In the genomic region with DNA sequence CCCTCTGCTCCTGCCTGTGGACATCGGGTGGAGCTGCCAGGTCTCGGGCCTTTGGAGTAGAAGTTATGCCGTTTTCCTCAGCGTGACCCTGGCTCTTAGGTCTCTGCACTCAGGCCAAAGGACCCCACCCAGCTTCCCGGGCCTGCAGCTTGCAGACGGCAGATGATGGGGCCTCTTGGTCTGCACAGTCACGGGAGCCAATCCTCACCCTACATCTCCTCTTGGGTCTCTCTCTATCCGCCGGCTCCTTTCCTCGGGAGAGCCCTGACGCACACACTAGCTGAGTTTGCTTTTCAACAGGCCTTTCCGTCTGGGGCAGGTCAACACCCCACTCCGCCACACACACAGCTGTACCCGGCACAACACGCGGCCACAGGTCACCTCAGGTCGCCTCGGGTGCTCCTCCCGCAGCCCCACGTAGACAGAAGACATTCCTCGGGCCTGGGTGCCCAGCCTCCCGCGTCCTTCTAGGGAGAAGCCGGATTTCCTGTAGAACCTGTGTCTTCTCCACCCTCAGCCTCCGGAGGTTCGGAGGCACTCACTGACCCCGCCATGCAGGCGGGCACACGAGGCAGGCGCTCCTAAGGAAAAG, we compare ENCODE assay signal across 28 cellular contexts. TPM values are rescaled to one million over a fixed set of nuclear protein-coding genes. Genes with fewer than 3 reads are reported as not detected.
A peak's percentile ranks its signal among the peaks of the same experiment; 100 is the strongest.
DNase-seq lines count a peak whose midpoint lies in the region; ATAC-seq and TF ChIP-seq lines count a peak whose summit lies in the region.
"Had no signal": no experiment of that assay in that cellular context is flagged by ENCODE, and none has a peak within 500 bp of the region (broad histone marks: within the 10 kb centered on the region; RNA-seq: fewer than 3 reads in every experiment).

No MANE protein-coding gene starts in this region.

- no peak overlapping the region for H3K27ac Mint-ChIP-seq in type B pancreatic cell
- H3K27ac Mint-ChIP-seq: CD14-positive monocyte; CD8-positive, alpha-beta memory T cell; HFFc6; IgD-negative memory B cell had no signal

- H3K4me1 Mint-ChIP-seq in type B pancreatic cell (ENCODE audit: unreplicated experiment): peaks cover 6% of the 10 kb centered on the region
- H3K4me1 Mint-ChIP-seq: IgD-negative memory B cell had no signal

- no peak for ATAC-seq in HG03457 (IDR thresholded peaks at IDR 0.05; ENCODE audit: unreplicated experiment)
- ATAC-seq: PC-3 had no signal

- H3K27ac ChIP-seq in BLaER1: no peak overlapping the region
- H3K27ac ChIP-seq in osteoblast (ENCODE audit: low read depth, low read length): no peak overlapping the region
- H3K27ac ChIP-seq: GM23248, KMS-11 had no signal

- H3K36me3 Mint-ChIP-seq in type B pancreatic cell: no peaks in the 10 kb centered on the region
- H3K36me3 Mint-ChIP-seq: CD14-positive monocyte; CD8-positive, alpha-beta memory T cell; IgD-negative memory B cell had no signal

- H3K27me3 Mint-ChIP-seq in type B pancreatic cell: peaks cover 54% of the 10 kb centered on the region

- no peak overlapping the region for H3K4me3 Mint-ChIP-seq in type B pancreatic cell
- H3K4me3 Mint-ChIP-seq: CD14-positive monocyte; CD8-positive, alpha-beta memory T cell; HFFc6; IgD-negative memory B cell had no signal

- H3K27me3 ChIP-seq in BLaER1 (0 out of 2 replicates have a peak, but pooled peaks cover 6% of the 10 kb centered on the region), osteoblast (ENCODE audit: insufficient read depth, low read length) (peaks cover 8% of the 10 kb centered on the region)

- no peaks in the 10 kb centered on the region for H3K36me3 ChIP-seq in BLaER1
- H3K36me3 ChIP-seq in osteoblast (ENCODE audit: insufficient read depth, low read length): no peaks in the 10 kb centered on the region
- H3K36me3 ChIP-seq: HAP-1 had no signal

- no peak overlapping the region for H3K4me3 ChIP-seq in BLaER1
- no peak overlapping the region for H3K4me3 ChIP-seq in osteoblast (ENCODE audit: insufficient read depth, low read length)
- H3K4me3 ChIP-seq: GM23248, HAP-1 had no signal

- no peak overlapping the region for H2AFZ ChIP-seq in osteoblast (ENCODE audit: low read length)
- H2AFZ ChIP-seq: GM23248 had no signal

- in situ Hi-C loops in G401 (cut with HindIII; ENCODE audit: low sequenced_read_pairs): no loop called here

- H3K4me2 ChIP-seq in BLaER1: peak overlapping the region; percentile 12; the same call in 1 of the 2 replicates
- H3K4me2 ChIP-seq in osteoblast (ENCODE audit: insufficient read depth, low read length): no peak overlapping the region
- H3K4me2 ChIP-seq: KMS-11 had no signal

- DNase-seq in G401 (ENCODE audit: low spot score) (peak; percentile 38), left kidney (ENCODE audit: low read depth, low spot score) (peak; percentile 44), osteoblast (ENCODE audit: insufficient read length, low spot score, missing footprints) (peak; percentile 88), type B pancreatic cell (ENCODE audit: extremely low spot score, unreplicated experiment) (no peak), middle frontal gyrus (ENCODE audit: extremely low spot score, low spot score) (no peak)
- DNase-seq: CD8-positive, alpha-beta memory T cell; DMS 273 treated with DMSO at 0.1 percent for 48 hours; DMS79; EL; GF-D8; GM23248; HFFc6; MM.1S; NCI-H1694; NCI-H2029 treated with DMSO at 0.1 percent for 48 hours; NCI-H446 treated with DMSO at 0.1 percent for 48 hours; NCI-H526; NCI-H82; NK-92 treated with Interleukin-12 subunit alpha and Interleukin-12 subunit beta, amount 100 ng/mL, for 24 hours; PC-3; SHP77 had no signal

- no peak for TF ChIP-seq CTCF in osteoblast (IDR thresholded peaks at IDR 0.05; ENCODE audit: extremely low read depth, low read depth, low read length)
- TF ChIP-seq CTCF in type B pancreatic cell (conservative IDR thresholded peaks at IDR 0.05): no peak

- H3K9me3 ChIP-seq in BLaER1: no peaks in the 10 kb centered on the region
- no peaks in the 10 kb centered on the region for H3K9me3 ChIP-seq in osteoblast (ENCODE audit: low read depth, low read length)
- H3K9me3 ChIP-seq: HAP-1 had no signal

- H4K20me1 ChIP-seq in BLaER1: no peaks in the 10 kb centered on the region
- H4K20me1 ChIP-seq in osteoblast (ENCODE audit: insufficient read depth, low read length): no peaks in the 10 kb centered on the region

- H3K9ac ChIP-seq in BLaER1: no peak overlapping the region
- H3K9ac ChIP-seq: GM23248, KMS-11 had no signal

- no peaks in the 10 kb centered on the region for H3K9me3 Mint-ChIP-seq in type B pancreatic cell
- H3K9me3 Mint-ChIP-seq: CD8-positive, alpha-beta memory T cell; IgD-negative memory B cell had no signal

- H3K4me1 ChIP-seq in BLaER1: peaks cover 66% of the 10 kb centered on the region
- H3K4me1 ChIP-seq in osteoblast (ENCODE audit: insufficient read depth, low read length): peaks cover 4% of the 10 kb centered on the region
- H3K4me1 ChIP-seq: HAP-1 had no signal

- H3K79me2 ChIP-seq in osteoblast (ENCODE audit: insufficient read depth, low read length): no peaks in the 10 kb centered on the region

RNA-seq across cellular contexts. Expression of gene GALNT9, which starts 9.9 kb away (rescaled TPM):
- total RNA-seq in G401 (2014; rRNA removed; shearing (Covaris generic)): 0.10 TPM in 1 of 2 replicates, not detected in the other
- total RNA-seq in osteoblast: 0.36 and 1.2 TPM in 2 replicates
- total RNA-seq in type B pancreatic cell (ENCODE audit: low replicate concordance): 1.6 TPM in 1 of 2 replicates, not detected in the other
- total RNA-seq: HFFc6, SK-MEL-5 had no signal

Comparison
In these comparisons a context has a peak if more than half of its experiments do, and no peak if none do; other contexts are left out.
1. DNase-seq: peak in G401 (single experiment), left kidney (single experiment) and osteoblast (single experiment); none in type B pancreatic cell (single experiment) and middle frontal gyrus (single experiment).